ENCODE assay signal across 14 cellular contexts in genomic region chr12:1972260-1972659, GRCh38. TPM values are rescaled to one million over a fixed set of nuclear protein-coding genes. Genes with fewer than 3 reads are reported as not detected.
DNase-seq lines count a peak whose midpoint lies in the region; ATAC-seq, FAIRE-seq and TF ChIP-seq lines count a peak whose summit lies in the region.
"Had no signal": no experiment of that assay in that cellular context is flagged by ENCODE, and none has a peak within 500 bp of the region (broad histone marks: within the 10 kb centered on the region; RNA-seq: fewer than 3 reads in every experiment).

No MANE protein-coding gene starts in this region.

- H3K9ac ChIP-seq in subcutaneous abdominal adipose tissue (ENCODE audit: low read length in 5 of 5): peak overlapping the region in 4 of 5 donors; percentile 38 to 78 (median 54)

- H3K4me3 ChIP-seq in bronchial epithelial cell (ENCODE audit: low read depth, low read length) (no peak overlapping the region), subcutaneous abdominal adipose tissue (ENCODE audit: low read depth in 1 of 5, low read length in 5 of 5) (no peak overlapping the region)
- no peak overlapping the region for H3K4me3 ChIP-seq in effector memory CD4-positive, alpha-beta T cell (ENCODE audit: insufficient read depth, low read depth, low read length, poor library complexity, severe bottlenecking)
- H3K4me3 ChIP-seq: MG63 had no signal

- H3K9me3 ChIP-seq in subcutaneous abdominal adipose tissue (ENCODE audit: control insufficient read depth in 5 of 5, low read length in 5 of 5): no peaks in the 10 kb centered on the region
- no peaks in the 10 kb centered on the region for H3K9me3 ChIP-seq in effector memory CD4-positive, alpha-beta T cell (ENCODE audit: control insufficient read depth, low read length)
- H3K9me3 ChIP-seq: MG63, neutrophil had no signal

- ATAC-seq in GM18511 (IDR thresholded peaks at IDR 0.05; ENCODE audit: unreplicated experiment): no peak
- ATAC-seq: activated CD4-positive, CD25-positive, alpha-beta regulatory T cell treated with anti-CD3 and anti-CD28 coated beads, Interleukin-2, amount 50 U/mL, for 24 hours had no signal

- peak overlapping the region; percentile 72 for H3K27ac ChIP-seq in subcutaneous abdominal adipose tissue (ENCODE audit: low read depth, low read length)
- H3K27ac ChIP-seq in effector memory CD4-positive, alpha-beta T cell (ENCODE audit: insufficient read depth, low read length, poor library complexity, severe bottlenecking): no peak overlapping the region
- H3K27ac ChIP-seq: neutrophil had no signal

- no peak for FAIRE-seq in bronchial epithelial cell (lab: Jason Lieb, UNC)

- DNase-seq in HS-27A (ENCODE audit: low read depth) (peak; percentile 38), bronchial epithelial cell (ENCODE audit: low read depth) (peak; percentile 19), kidney glomerular epithelial cell (lab: John Stamatoyannopoulos, UW) (peak; percentile 31), GDM1 (lab: John Stamatoyannopoulos, UW) (no peak), NCI-H2081 (lab: John Stamatoyannopoulos, UW) (no peak)
- DNase-seq in effector memory CD4-positive, alpha-beta T cell: no peak
- DNase-seq: DMS79, MG63, NCI-H510A, SHP77 treated with DMSO at 0.1 percent for 48 hours had no signal

- H3K27me3 ChIP-seq in bronchial epithelial cell (ENCODE audit: control insufficient read depth, insufficient read depth, low read length): no peaks in the 10 kb centered on the region
- H3K27me3 ChIP-seq in subcutaneous abdominal adipose tissue (ENCODE audit: control insufficient read depth in 5 of 5, insufficient read depth in 4 of 5, low read length in 5 of 5): no peaks in the 10 kb centered on the region
- H3K27me3 ChIP-seq in effector memory CD4-positive, alpha-beta T cell (replicated peaks; ENCODE audit: control insufficient read depth, insufficient read depth, low read length, poor library complexity, severe bottlenecking): no peaks in the 10 kb centered on the region
- H3K27me3 ChIP-seq: MG63, neutrophil had no signal

- TF ChIP-seq CTCF in bronchial epithelial cell (IDR thresholded peaks at IDR 0.05; ENCODE audit: insufficient read depth, low read length, severe bottlenecking): no peak

- H3K4me1 ChIP-seq in subcutaneous abdominal adipose tissue (ENCODE audit: control insufficient read depth in 5 of 5, insufficient read depth in 5 of 5, low read length in 5 of 5): peaks cover 4 to 65% (median 44%) of the 10 kb centered on the region in 5 donors
- H3K4me1 ChIP-seq in effector memory CD4-positive, alpha-beta T cell (ENCODE audit: control insufficient read depth, insufficient read depth, low read length, poor library complexity, severe bottlenecking): no peaks in the 10 kb centered on the region

- H3K36me3 ChIP-seq in bronchial epithelial cell (ENCODE audit: control insufficient read depth, insufficient read depth, low read length): no peaks in the 10 kb centered on the region
- peaks cover 0 to 5% (median 0%) of the 10 kb centered on the region in 5 donors for H3K36me3 ChIP-seq in subcutaneous abdominal adipose tissue (ENCODE audit: control insufficient read depth in 5 of 5, insufficient read depth in 5 of 5, low read length in 5 of 5)
- peaks cover 3% of the 10 kb centered on the region for H3K36me3 ChIP-seq in effector memory CD4-positive, alpha-beta T cell (ENCODE audit: control insufficient read depth, insufficient read depth, low read length)
- H3K36me3 ChIP-seq: MG63, neutrophil had no signal

RNA-seq across cellular contexts. Expression of gene DCP1B, which starts 32.0 kb away (rescaled TPM):
- total RNA-seq in bronchial epithelial cell: 1.3 and 2.9 TPM in 2 replicates

RNA-seq across cellular contexts. Expression of gene CACNA2D4, which starts 53.8 kb away (rescaled TPM):
- total RNA-seq in bronchial epithelial cell: 0.13 TPM in 1 of 2 replicates, not detected in the other

Comparison
In these comparisons a context has a peak if more than half of its experiments do, and no peak if none do; other contexts are left out.
1. DNase-seq: peak in HS-27A (single experiment), bronchial epithelial cell (single experiment) and kidney glomerular epithelial cell (single experiment); none in effector memory CD4-positive, alpha-beta T cell (0 of 3), GDM1 (single experiment) and NCI-H2081 (0 of 2).